In the genomic region with DNA sequence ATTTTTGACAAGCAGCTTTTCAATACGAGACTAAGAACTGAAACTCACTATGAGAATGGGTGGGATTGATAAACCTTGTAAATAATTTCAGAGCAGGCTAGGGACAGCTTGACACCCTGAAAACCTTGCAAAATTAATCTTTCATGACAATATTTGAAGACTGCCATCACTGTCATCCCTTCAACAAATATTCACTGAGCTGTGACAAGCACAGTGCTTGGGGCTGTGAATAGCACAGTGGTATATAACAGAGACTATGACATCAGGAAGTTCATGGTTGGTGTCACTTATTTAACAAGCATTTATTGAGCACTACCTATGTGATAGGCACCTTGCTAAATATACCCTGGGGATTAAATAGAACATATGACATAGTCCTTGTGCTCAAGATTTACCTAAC, we compare ENCODE assay signal across 27 cellular contexts.
DNase-seq lines count a peak whose midpoint lies in the region; ATAC-seq, FAIRE-seq and TF ChIP-seq lines count a peak whose summit lies in the region.
"Had no signal": no experiment of that assay in that cellular context is flagged by ENCODE, and none has a peak within 500 bp of the region (broad histone marks: within the 10 kb centered on the region; RNA-seq: fewer than 3 reads in every experiment).

No MANE protein-coding gene starts in this region.

- FAIRE-seq in pancreas (lab: Jason Lieb, UNC) (no peak), kidney (lab: Jason Lieb, UNC) (no peak)
- FAIRE-seq: G401.6, GM12892 had no signal

- 68 to 76% methylated on average over 1 of the region's 1 CpG for WGBS in pancreas, 2 donors

- DNase-seq in DMS53 (lab: John Stamatoyannopoulos, UW), result peak; percentile 53
- DNase-seq in pancreas, result no peak
- no peak for DNase-seq in COLO829 (ENCODE audit: low spot score)
- DNase-seq in kidney, result no peak
- no peak for DNase-seq in NCI-H2227 treated with DMSO at 0.1 percent for 48 hours (lab: John Stamatoyannopoulos, UW)
- DNase-seq: activated CD4-positive, alpha-beta T cell treated with anti-CD3 and anti-CD28 coated beads for 4 hours; activated CD8-positive, alpha-beta memory T cell treated with anti-CD3 and anti-CD28 coated beads, Interleukin-2, amount 50 U/mL, for 4 hours; activated gamma-delta T cell; amniotic stem cell; BE2C; erythroblast; left ventricle myocardium inferior; mucosa of descending colon; NCI-H1048; NCI-H2081; NCI-H524; stimulated activated CD8-positive, alpha-beta memory T cell treated with anti-CD3 and anti-CD28 coated beads, Interleukin-4, amount 100 ng/mL, for 48 hours; SW 1271 had no signal

- H3K9ac ChIP-seq in kidney (ENCODE audit: low read length in 2 of 2), result no peak overlapping the region
- H3K9ac ChIP-seq: KMS-11 had no signal

- no peak overlapping the region for H3K27ac ChIP-seq in pancreas
- H3K27ac ChIP-seq in kidney (ENCODE audit: low read depth in 2 of 2, low read length in 2 of 2), result no peak overlapping the region
- H3K27ac ChIP-seq: 22Rv1, gastroesophageal sphincter, KMS-11, left ventricle myocardium inferior had no signal

- ATAC-seq in GM18868 (IDR thresholded peaks at IDR 0.05; ENCODE audit: unreplicated experiment), result peak; percentile 77
- peak; percentile 46 for ATAC-seq in GM21515 (IDR thresholded peaks at IDR 0.05; ENCODE audit: unreplicated experiment)
- peak; percentile 69 for ATAC-seq in HG03159 (IDR thresholded peaks at IDR 0.05; ENCODE audit: unreplicated experiment)
- ATAC-seq in pancreas, result no peak
- ATAC-seq: gastroesophageal sphincter, HCT116 had no signal

- H3K9me3 ChIP-seq in pancreas (no peaks in the 10 kb centered on the region), kidney (ENCODE audit: control insufficient read depth in 1 of 2, low read length in 2 of 2) (no peaks in the 10 kb centered on the region)
- H3K9me3 ChIP-seq: BE2C, gastroesophageal sphincter, mucosa of descending colon had no signal

- H3K4me1 ChIP-seq in pancreas (no peaks in the 10 kb centered on the region), kidney (ENCODE audit: control insufficient read depth in 1 of 2, insufficient read depth in 1 of 2, low read depth in 1 of 2, low read length in 2 of 2) (no peaks in the 10 kb centered on the region)
- H3K4me1 ChIP-seq: BE2C, left ventricle myocardium inferior had no signal

- intact Hi-C loops in pancreas (cut with DNase I), result no loop called here
- intact Hi-C loops in kidney (cut with DNase I), result no loop called here

- no peaks in the 10 kb centered on the region for H3K36me3 ChIP-seq in pancreas
- no peaks in the 10 kb centered on the region for H3K36me3 ChIP-seq in kidney (ENCODE audit: control insufficient read depth in 1 of 2, insufficient read depth in 2 of 2, low read length in 2 of 2)
- H3K36me3 ChIP-seq: BE2C, gastroesophageal sphincter, left ventricle myocardium inferior had no signal

- no peak overlapping the region for H3K4me3 ChIP-seq in pancreas
- H3K4me3 ChIP-seq in kidney (ENCODE audit: low read length in 2 of 2), result no peak overlapping the region
- H3K4me3 ChIP-seq: gastroesophageal sphincter, left ventricle myocardium inferior, mucosa of descending colon had no signal

- H3K27me3 ChIP-seq in pancreas, result no peaks in the 10 kb centered on the region
- H3K27me3 ChIP-seq: BE2C, gastroesophageal sphincter had no signal

- TF ChIP-seq CTCF in pancreas (IDR thresholded peaks at IDR 0.05) (no peak), kidney (IDR thresholded peaks at IDR 0.05; ENCODE audit: borderline replicate concordance, extremely low read depth, insufficient read depth) (no peak)

Comparison
In these comparisons a context has a peak if more than half of its experiments do, and no peak if none do; other contexts are left out.
1. ATAC-seq: peak in GM18868 (single experiment), GM21515 (single experiment) and HG03159 (single experiment); none in pancreas (0 of 4).